18 cellular contexts compared by ENCODE assay signal in genomic region chr7:117800841-117801240, GRCh38.
"Had no signal": no experiment of that assay in that cellular context is flagged by ENCODE, and none has a peak within 500 bp of the region (broad histone marks: within the 10 kb centered on the region; RNA-seq: fewer than 3 reads in every experiment).

No MANE protein-coding gene starts in this region.

- H3K36me3 Mint-ChIP-seq: naive thymus-derived CD4-positive, alpha-beta T cell had no signal

- DNase-seq: cortex of kidney; effector memory CD4-positive, alpha-beta T cell; heart left ventricle; hippocampal formation; left colon; left ventricle myocardium superior; mesenchymal stem cell; naive thymus-derived CD4-positive, alpha-beta T cell; right cardiac atrium; small intestine; stimulated activated CD4-positive, alpha-beta T cell treated with anti-CD3 and anti-CD28 coated beads, Interleukin-12 subunit alpha, Interleukin-12 subunit beta, amount 100 ng/mL, for 4 hours; stimulated activated naive CD4-positive, alpha-beta T cell had no signal

- H3K4me1 ChIP-seq: heart left ventricle, vagina had no signal

- H3K27ac ChIP-seq: heart left ventricle, neutrophil, vagina had no signal

- H3K36me3 ChIP-seq: heart left ventricle, neutrophil, vagina had no signal

- H3K9me3 ChIP-seq: heart left ventricle, neutrophil, vagina had no signal

- H3K27me3 ChIP-seq: heart left ventricle, neutrophil, vagina had no signal

- H3K4me1 Mint-ChIP-seq: naive thymus-derived CD4-positive, alpha-beta T cell had no signal

- H3K4me3 Mint-ChIP-seq: naive thymus-derived CD4-positive, alpha-beta T cell; type B pancreatic cell had no signal

- H3K9me3 Mint-ChIP-seq: type B pancreatic cell had no signal

- H3K27me3 Mint-ChIP-seq: type B pancreatic cell had no signal

- ATAC-seq: esophagus mucosa; heart left ventricle; left colon; left ventricle myocardium superior; naive thymus-derived CD4-positive, alpha-beta T cell; right cardiac atrium had no signal

- H3K4me3 ChIP-seq: heart left ventricle, lung, vagina had no signal

- FAIRE-seq: endometrium, small intestine had no signal

- H3K27ac Mint-ChIP-seq: naive thymus-derived CD4-positive, alpha-beta T cell; type B pancreatic cell had no signal
